ENCODE assay signal across 12 cellular contexts in the genomic region with DNA sequence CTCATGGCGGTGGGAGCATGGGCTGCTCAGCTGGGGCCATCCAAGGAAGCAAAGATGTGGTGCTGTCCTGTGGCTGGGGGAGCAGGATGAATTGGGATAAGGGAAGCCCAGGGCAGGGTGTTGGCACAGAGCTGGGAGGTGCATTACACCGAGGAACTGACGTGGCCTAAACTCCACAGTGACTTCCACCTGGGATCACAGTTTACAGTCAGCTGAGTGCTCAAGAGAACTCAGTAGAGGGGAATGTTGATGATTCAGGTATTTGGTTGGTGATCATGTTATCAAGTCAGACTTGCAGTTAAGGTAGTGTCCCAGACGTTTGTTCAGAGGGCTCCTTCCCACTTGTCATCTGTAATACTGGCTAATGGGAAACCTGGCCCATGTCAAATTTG.
DNase-seq lines count a peak whose midpoint lies in the region; ATAC-seq lines count a peak whose summit lies in the region.
"Had no signal": no experiment of that assay in that cellular context is flagged by ENCODE, and none has a peak within 500 bp of the region (broad histone marks: within the 10 kb centered on the region; RNA-seq: fewer than 3 reads in every experiment).

No MANE protein-coding gene starts in this region.

- peaks cover 22% of the 10 kb centered on the region for H3K36me3 Mint-ChIP-seq in activated CD4-positive, alpha-beta memory T cell treated with anti-CD3 and anti-CD28 coated beads for 36 hours
- H3K36me3 Mint-ChIP-seq in activated CD4-positive, alpha-beta memory T cell treated with anti-CD3 and anti-CD28 coated beads, Interleukin-2, amount 10 ng/mL, durations not matched to agents 7 days and 5 days (ENCODE audit: low read depth), result peaks cover 67% of the 10 kb centered on the region
- peaks cover 3 to 27% (median 18%) of the 10 kb centered on the region in 3 donors for H3K36me3 Mint-ChIP-seq in immature natural killer cell
- H3K36me3 Mint-ChIP-seq in stimulated activated effector memory CD8-positive, alpha-beta T cell treated with anti-CD3 and anti-CD28 coated beads, Interleukin-12 subunit alpha, Interleukin-12 subunit beta, amount 100 ng/mL, for 72 hours, result peaks cover 94% of the 10 kb centered on the region

- intact Hi-C loops in activated CD4-positive, alpha-beta memory T cell treated with anti-CD3 and anti-CD28 coated beads for 36 hours (cut with micrococcal nuclease), result no loop called here

- CTCF ChIA-PET in activated CD4-positive, alpha-beta memory T cell treated with anti-CD3 and anti-CD28 coated beads for 36 hours (lab: Charles Lee), result interaction anchor here (1.0 to 3.4 kb wide), 3 partner anchors 63 to 128 kb away, joined by 3 to 24 read pairs (median 3); no protein-coding TSS in a partner anchor
- CTCF ChIA-PET in activated CD4-positive, alpha-beta memory T cell treated with anti-CD3 and anti-CD28 coated beads, Interleukin-2, amount 10 ng/mL, durations not matched to agents 7 days and 5 days (lab: Charles Lee), result interaction anchor here (0.6 to 1.6 kb wide), 2 partner anchors 9 to 64 kb away, joined by 3 to 7 read pairs; no protein-coding TSS in a partner anchor

- H3K9me3 Mint-ChIP-seq in activated CD4-positive, alpha-beta memory T cell treated with anti-CD3 and anti-CD28 coated beads for 36 hours, result no peaks in the 10 kb centered on the region
- no peaks in the 10 kb centered on the region for H3K9me3 Mint-ChIP-seq in activated CD4-positive, alpha-beta memory T cell treated with anti-CD3 and anti-CD28 coated beads, Interleukin-2, amount 10 ng/mL, durations not matched to agents 7 days and 5 days
- H3K9me3 Mint-ChIP-seq in immature natural killer cell, result no peaks in the 10 kb centered on the region
- no peaks in the 10 kb centered on the region for H3K9me3 Mint-ChIP-seq in stimulated activated effector memory CD8-positive, alpha-beta T cell treated with anti-CD3 and anti-CD28 coated beads, Interleukin-12 subunit alpha, Interleukin-12 subunit beta, amount 100 ng/mL, for 72 hours

- H3K4me1 Mint-ChIP-seq in activated CD4-positive, alpha-beta memory T cell treated with anti-CD3 and anti-CD28 coated beads for 36 hours (ENCODE audit: low read depth), result peaks cover 91% of the 10 kb centered on the region
- peaks cover 78% of the 10 kb centered on the region for H3K4me1 Mint-ChIP-seq in activated CD4-positive, alpha-beta memory T cell treated with anti-CD3 and anti-CD28 coated beads, Interleukin-2, amount 10 ng/mL, durations not matched to agents 7 days and 5 days
- peaks cover 88 to 98% of the 10 kb centered on the region in 2 donors for H3K4me1 Mint-ChIP-seq in immature natural killer cell
- peaks cover 80% of the 10 kb centered on the region for H3K4me1 Mint-ChIP-seq in stimulated activated effector memory CD8-positive, alpha-beta T cell treated with anti-CD3 and anti-CD28 coated beads, Interleukin-12 subunit alpha, Interleukin-12 subunit beta, amount 100 ng/mL, for 72 hours

- H3K27ac Mint-ChIP-seq in activated CD4-positive, alpha-beta memory T cell treated with anti-CD3 and anti-CD28 coated beads for 36 hours, result peak overlapping the region; percentile 64
- no peak overlapping the region for H3K27ac Mint-ChIP-seq in activated CD4-positive, alpha-beta memory T cell treated with anti-CD3 and anti-CD28 coated beads, Interleukin-2, amount 10 ng/mL, durations not matched to agents 7 days and 5 days
- H3K27ac Mint-ChIP-seq in immature natural killer cell, result peak overlapping the region; percentile 74 to 89 (median 86)
- H3K27ac Mint-ChIP-seq in stimulated activated effector memory CD8-positive, alpha-beta T cell treated with anti-CD3 and anti-CD28 coated beads, Interleukin-12 subunit alpha, Interleukin-12 subunit beta, amount 100 ng/mL, for 72 hours, result peak overlapping the region; percentile 97

- no peak for DNase-seq in activated CD4-positive, alpha-beta memory T cell treated with anti-CD3 and anti-CD28 coated beads for 36 hours
- DNase-seq in activated CD4-positive, alpha-beta memory T cell treated with anti-CD3 and anti-CD28 coated beads, Interleukin-2, amount 10 ng/mL, durations not matched to agents 7 days and 5 days, result no peak
- DNase-seq in immature natural killer cell, result no peak
- DNase-seq in stimulated activated effector memory CD8-positive, alpha-beta T cell treated with anti-CD3 and anti-CD28 coated beads, Interleukin-12 subunit alpha, Interleukin-12 subunit beta, amount 100 ng/mL, for 72 hours (ENCODE audit: low spot score in 2 of 2), result no peak
- DNase-seq in NCI-H1417 (lab: John Stamatoyannopoulos, UW), result no peak
- no peak for DNase-seq in NCI-H774 (lab: John Stamatoyannopoulos, UW)
- no peak for DNase-seq in activated CD4-positive, alpha-beta T cell treated with anti-CD3 and anti-CD28 coated beads, Interleukin-2, amount 50 U/mL, for 48 hours
- DNase-seq: activated effector memory CD4-positive, alpha-beta T cell treated with anti-CD3 and anti-CD28 coated beads, Interleukin-2, amount 50 U/mL, for 16 hours; effector CD8-positive, alpha-beta T cell; NCI-H1105 treated with DMSO at 0.1 percent for 48 hours; retina had no signal

- POLR2A ChIA-PET in activated CD4-positive, alpha-beta memory T cell treated with anti-CD3 and anti-CD28 coated beads for 36 hours (lab: Charles Lee), result interaction anchor here (1.0 to 4.6 kb wide), 2 partner anchors 10 to 15 kb away, joined by 3 to 32 read pairs; no protein-coding TSS in a partner anchor
- POLR2A ChIA-PET in activated CD4-positive, alpha-beta memory T cell treated with anti-CD3 and anti-CD28 coated beads, Interleukin-2, amount 10 ng/mL, durations not matched to agents 7 days and 5 days (lab: Charles Lee), result interaction anchor here (1.0 to 4.1 kb wide), 3 partner anchors 10 to 129 kb away, joined by 3 to 41 read pairs (median 14); no protein-coding TSS in a partner anchor

- no peak for ATAC-seq in stimulated activated effector memory CD8-positive, alpha-beta T cell treated with anti-CD3 and anti-CD28 coated beads, Interleukin-12 subunit alpha, Interleukin-12 subunit beta, amount 100 ng/mL, for 72 hours

- H3K27me3 Mint-ChIP-seq in activated CD4-positive, alpha-beta memory T cell treated with anti-CD3 and anti-CD28 coated beads for 36 hours, result no peaks in the 10 kb centered on the region
- H3K27me3 Mint-ChIP-seq in activated CD4-positive, alpha-beta memory T cell treated with anti-CD3 and anti-CD28 coated beads, Interleukin-2, amount 10 ng/mL, durations not matched to agents 7 days and 5 days, result no peaks in the 10 kb centered on the region
- H3K27me3 Mint-ChIP-seq in immature natural killer cell (ENCODE audit: low read depth in 3 of 3), result peaks cover 4 to 23% (median 16%) of the 10 kb centered on the region in 3 donors

- no peak overlapping the region for H3K4me3 Mint-ChIP-seq in activated CD4-positive, alpha-beta memory T cell treated with anti-CD3 and anti-CD28 coated beads for 36 hours
- no peak overlapping the region for H3K4me3 Mint-ChIP-seq in activated CD4-positive, alpha-beta memory T cell treated with anti-CD3 and anti-CD28 coated beads, Interleukin-2, amount 10 ng/mL, durations not matched to agents 7 days and 5 days
- peak overlapping the region in 1 of 5 donors; percentile 21 for H3K4me3 Mint-ChIP-seq in immature natural killer cell
- peak overlapping the region; percentile 44 for H3K4me3 Mint-ChIP-seq in stimulated activated effector memory CD8-positive, alpha-beta T cell treated with anti-CD3 and anti-CD28 coated beads, Interleukin-12 subunit alpha, Interleukin-12 subunit beta, amount 100 ng/mL, for 72 hours

- H3K27ac ChIP-seq in angular gyrus (ENCODE audit: low read depth, low read length), result peak overlapping the region; percentile 32
